22 cellular contexts compared by ENCODE assay signal in the genomic region with DNA sequence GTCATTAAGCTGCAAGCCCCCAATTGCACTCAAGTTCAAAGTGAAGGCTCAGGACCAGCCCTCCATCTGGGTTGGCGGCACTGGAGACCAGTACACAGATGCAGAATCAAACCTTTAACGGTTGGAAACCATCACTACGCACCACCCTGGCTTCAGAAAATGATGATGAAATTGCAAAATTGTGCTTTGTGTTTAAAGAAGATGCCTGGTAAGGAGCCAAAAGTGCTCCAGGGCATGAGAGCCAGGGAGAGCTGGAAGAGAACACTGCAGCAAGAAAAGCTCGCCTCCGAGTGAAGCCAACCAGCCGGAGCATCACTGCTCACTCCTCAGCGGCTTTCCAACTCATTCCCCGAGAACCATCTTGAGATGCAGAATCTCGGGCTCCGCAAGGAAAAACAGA.
DNase-seq lines count a peak whose midpoint lies in the region; ATAC-seq and TF ChIP-seq lines count a peak whose summit lies in the region.
"Had no signal": no experiment of that assay in that cellular context is flagged by ENCODE, and none has a peak within 500 bp of the region (broad histone marks: within the 10 kb centered on the region; RNA-seq: fewer than 3 reads in every experiment).

No MANE protein-coding gene starts in this region.

- H3K9me2 ChIP-seq in GM23248 (ENCODE audit: insufficient read depth), result no peaks in the 10 kb centered on the region

- H3K23ac ChIP-seq in mesendoderm (ENCODE audit: low read length), result no peak overlapping the region

- no peak overlapping the region for H3K27ac ChIP-seq in GM23248
- no peak overlapping the region for H3K27ac ChIP-seq in mesendoderm (ENCODE audit: low read depth, low read length)
- H3K27ac ChIP-seq: esophagus muscularis mucosa, prostate gland, RWPE1, thoracic aorta had no signal

- intact Hi-C loops in activated CD4-positive, alpha-beta T cell treated with anti-CD3 and anti-CD28 coated beads for 36 hours (cut with DNase I, micrococcal nuclease), result no loop called here

- H3K9ac ChIP-seq in GM23248, result no peak overlapping the region
- H3K9ac ChIP-seq in mesendoderm (ENCODE audit: low read length), result no peak overlapping the region

- H3F3A ChIP-seq in GM23248 (ENCODE audit: insufficient read depth), result no peaks in the 10 kb centered on the region

- no peak overlapping the region for H2BK15ac ChIP-seq in mesendoderm (replicated peaks; ENCODE audit: low read depth)

- H3K36me3 ChIP-seq in GM23248 (ENCODE audit: low read depth), result no peaks in the 10 kb centered on the region
- no peaks in the 10 kb centered on the region for H3K36me3 ChIP-seq in mesendoderm (ENCODE audit: control insufficient read depth, insufficient read depth, low read length)
- H3K36me3 ChIP-seq: esophagus muscularis mucosa, prostate gland, thoracic aorta had no signal

- H3K9me3 Mint-ChIP-seq in activated CD4-positive, alpha-beta T cell treated with anti-CD3 and anti-CD28 coated beads for 36 hours (ENCODE audit: low read depth), result no peaks in the 10 kb centered on the region
- H3K9me3 Mint-ChIP-seq: T-helper 1 cell treated with Interleukin-12 subunit alpha and Interleukin-12 subunit beta and Interleukin-4 antibody, amounts not matched to agents 30 μg/mL and 1 μg/mL, for 36 hours had no signal

- peak overlapping the region; percentile 19 for H2BK120ac ChIP-seq in mesendoderm (ENCODE audit: low read depth, low read length)

- H3K4me2 ChIP-seq in GM23248 (ENCODE audit: unreplicated experiment), result no peak overlapping the region
- no peak overlapping the region for H3K4me2 ChIP-seq in mesendoderm (ENCODE audit: low read length)

- no peak overlapping the region for H4K8ac ChIP-seq in mesendoderm (ENCODE audit: low read depth, low read length)

- no peaks in the 10 kb centered on the region for H3K9me3 ChIP-seq in GM23248 (ENCODE audit: low read depth)
- H3K9me3 ChIP-seq: esophagus muscularis mucosa, prostate gland, thoracic aorta had no signal

- H3K79me1 ChIP-seq in mesendoderm (ENCODE audit: low read length), result no peaks in the 10 kb centered on the region

- POLR2A ChIA-PET in activated CD4-positive, alpha-beta T cell treated with anti-CD3 and anti-CD28 coated beads for 36 hours (lab: Charles Lee), result no interaction called here

- CTCF ChIA-PET in activated CD4-positive, alpha-beta T cell treated with anti-CD3 and anti-CD28 coated beads for 36 hours (lab: Charles Lee), result no interaction called here

- H3K4me1 Mint-ChIP-seq in activated CD4-positive, alpha-beta T cell treated with anti-CD3 and anti-CD28 coated beads for 36 hours, result no peaks in the 10 kb centered on the region

- H2AFZ ChIP-seq in GM23248, result no peak overlapping the region

- peak overlapping the region; percentile 40 for H3K56ac ChIP-seq in mesendoderm (ENCODE audit: low read length)

- in situ Hi-C loops in GM23248 (cut with MboI), result no loop called here

- no peak overlapping the region for H3K4me3 Mint-ChIP-seq in activated CD4-positive, alpha-beta T cell treated with anti-CD3 and anti-CD28 coated beads for 36 hours
- H3K4me3 Mint-ChIP-seq: effector memory CD8-positive, alpha-beta T cell; T-helper 1 cell treated with Interleukin-12 subunit alpha and Interleukin-12 subunit beta and Interleukin-4 antibody, amounts not matched to agents 30 μg/mL and 1 μg/mL, for 36 hours had no signal

- H3K27ac Mint-ChIP-seq in activated CD4-positive, alpha-beta T cell treated with anti-CD3 and anti-CD28 coated beads for 36 hours, result no peak overlapping the region
- H3K27ac Mint-ChIP-seq: T-helper 1 cell treated with Interleukin-12 subunit alpha and Interleukin-12 subunit beta and Interleukin-4 antibody, amounts not matched to agents 30 μg/mL and 1 μg/mL, for 36 hours had no signal

- no peaks in the 10 kb centered on the region for H3K36me3 Mint-ChIP-seq in activated CD4-positive, alpha-beta T cell treated with anti-CD3 and anti-CD28 coated beads for 36 hours (ENCODE audit: low read depth)

- H3K4me1 ChIP-seq in GM23248 (ENCODE audit: insufficient read depth) (no peaks in the 10 kb centered on the region), mesendoderm (ENCODE audit: control insufficient read depth, low read depth, low read length) (peaks cover 8% of the 10 kb centered on the region)
- H3K4me1 ChIP-seq: esophagus muscularis mucosa, prostate gland had no signal

- peak overlapping the region; percentile 84 for H3K4ac ChIP-seq in mesendoderm (ENCODE audit: low read depth, low read length)

- H3K27me3 Mint-ChIP-seq in activated CD4-positive, alpha-beta T cell treated with anti-CD3 and anti-CD28 coated beads for 36 hours, result peaks cover 8% of the 10 kb centered on the region

- H3K18ac ChIP-seq in mesendoderm (ENCODE audit: low read length), result peak overlapping the region; percentile 15

- H2AK5ac ChIP-seq in mesendoderm (ENCODE audit: low read length), result peak overlapping the region; percentile 78

- no peak overlapping the region for H4K5ac ChIP-seq in mesendoderm (ENCODE audit: low read length)

- H3K79me2 ChIP-seq in GM23248 (ENCODE audit: insufficient read depth) (no peaks in the 10 kb centered on the region), mesendoderm (ENCODE audit: control insufficient read depth, insufficient read depth, low read length) (no peaks in the 10 kb centered on the region)

- no peak for TF ChIP-seq CTCF in AG10803 (conservative IDR thresholded peaks at IDR 0.05; ENCODE audit: low read length)

- no peak for ATAC-seq in activated CD4-positive, alpha-beta T cell treated with anti-CD3 and anti-CD28 coated beads for 36 hours
- ATAC-seq in HG03378 (IDR thresholded peaks at IDR 0.05; ENCODE audit: unreplicated experiment), result no peak
- ATAC-seq: effector memory CD8-positive, alpha-beta T cell; stimulated activated naive CD8-positive, alpha-beta T cell treated with anti-CD3 and anti-CD28 coated beads, Interleukin-15, Interleukin-2, amounts not matched to agents 100 U/mL and 50 U/mL, for 24 hours had no signal

- 16 to 18% methylated on average over 10 of the region's 10 CpGs for WGBS in GM23248 (ENCODE audit: low coverage in 1 of 2, low lambda C conversion rate in 2 of 2, missing lambda C conversion rate in 2 of 2), 2 experiments
- WGBS in mesendoderm (ENCODE audit: extremely low coverage, insufficient coverage, low lambda C conversion rate), result no CpG with 5 or more reads among the region's 10 CpGs

- H2BK5ac ChIP-seq in mesendoderm (ENCODE audit: low read length), result peak overlapping the region; percentile 77

- no peak overlapping the region for H3K4me3 ChIP-seq in AG10803 (ENCODE audit: low read length)
- no peak overlapping the region for H3K4me3 ChIP-seq in GM23248
- H3K4me3 ChIP-seq in mesendoderm (ENCODE audit: low read length), result no peak overlapping the region
- H3K4me3 ChIP-seq: esophagus muscularis mucosa, prostate gland, thoracic aorta had no signal

- DNase-seq in AG10803 (ENCODE audit: low read depth) (peak; percentile 28), GM23248 (peak; percentile 45), epidermal melanocyte (ENCODE audit: insufficient read length, low spot score) (peak; percentile 49), mesendoderm (no peak), NCI-H2081 (lab: John Stamatoyannopoulos, UW) (no peak)
- no peak for DNase-seq in activated CD4-positive, alpha-beta T cell treated with anti-CD3 and anti-CD28 coated beads for 36 hours
- DNase-seq: activated CD4-positive, alpha-beta T cell treated with anti-CD3 and anti-CD28 coated beads for 1 hour; activated naive CD4-positive, alpha-beta T cell; activated T-cell treated with anti-CD3 and anti-CD28 coated beads, Interleukin-2, amount 50 U/mL, for 1 hour; DND-41; effector memory CD8-positive, alpha-beta T cell; head of caudate nucleus; NCI-H1694; NCI-H2227 treated with DMSO at 0.1 percent for 48 hours; stimulated activated CD4-positive, alpha-beta T cell treated with anti-CD3 and anti-CD28 coated beads, Interleukin-15, amount 100 ng/mL, for 24 hours; stimulated activated naive CD8-positive, alpha-beta T cell treated with anti-CD3 and anti-CD28 coated beads, Interleukin-15, Interleukin-2, amounts not matched to agents 100 U/mL and 50 U/mL, for 24 hours had no signal

- H3K27me3 ChIP-seq in GM23248 (replicated peaks; ENCODE audit: insufficient read depth), result no peaks in the 10 kb centered on the region; the same call in 1 of the 2 replicates
- no peaks in the 10 kb centered on the region for H3K27me3 ChIP-seq in mesendoderm (ENCODE audit: insufficient read depth, low read length, poor library complexity)
- H3K27me3 ChIP-seq: esophagus muscularis mucosa had no signal

- no peaks in the 10 kb centered on the region for H4K20me1 ChIP-seq in GM23248 (ENCODE audit: insufficient read depth)

Comparison
In these comparisons a context has a peak if more than half of its experiments do, and no peak if none do; other contexts are left out.
1. DNase-seq: peak in AG10803 (single experiment), GM23248 (single experiment) and epidermal melanocyte (single experiment); none in mesendoderm (single experiment), NCI-H2081 (0 of 2) and activated CD4-positive, alpha-beta T cell treated with anti-CD3 and anti-CD28 coated beads for 36 hours (single experiment).